ENCODE assay signal across 14 cellular contexts in genomic region chr1:117237701-117238413, GRCh38. TPM values are rescaled to one million over a fixed set of nuclear protein-coding genes. Genes with fewer than 3 reads are reported as not detected.
DNase-seq lines count a peak whose midpoint lies in the region; ATAC-seq, FAIRE-seq and TF ChIP-seq lines count a peak whose summit lies in the region.
"Had no signal": no experiment of that assay in that cellular context is flagged by ENCODE, and none has a peak within 500 bp of the region (broad histone marks: within the 10 kb centered on the region; RNA-seq: fewer than 3 reads in every experiment).

No MANE protein-coding gene starts in this region.

- DNase-seq in AG09309 (ENCODE audit: low read depth): peak; percentile 3
- peak; percentile 4 for DNase-seq in LHCN-M2 (ENCODE audit: low read depth)
- DNase-seq in mucosa of gallbladder (ENCODE audit: low spot score): peak; percentile 18
- no peak for DNase-seq in activated naive CD8-positive, alpha-beta T cell treated with anti-CD3 and anti-CD28 coated beads, Interleukin-2, amount 50 U/mL, for 24 hours
- DNase-seq in NK-92 (lab: John Stamatoyannopoulos, UW; ENCODE audit: unreplicated experiment): no peak
- DNase-seq: activated T-cell treated with anti-CD3 and anti-CD28 coated beads, Interleukin-2, amount 50 U/mL, for 4 hours; GDM1; natural killer cell; NCI-H1092 treated with DMSO at 0.1 percent for 48 hours; SK-N-SH had no signal

- no peaks in the 10 kb centered on the region for H3K36me3 Mint-ChIP-seq in activated naive CD8-positive, alpha-beta T cell treated with anti-CD3 and anti-CD28 coated beads, Interleukin-2, amount 50 U/mL, for 24 hours (ENCODE audit: low read depth)
- H3K36me3 Mint-ChIP-seq: natural killer cell had no signal

- H3K4me3 ChIP-seq in AG09309 (ENCODE audit: control insufficient read depth, low read depth, low read length): no peak overlapping the region
- H3K4me3 ChIP-seq: BLaER1 had no signal

- no peaks in the 10 kb centered on the region for H3K4me1 Mint-ChIP-seq in activated naive CD8-positive, alpha-beta T cell treated with anti-CD3 and anti-CD28 coated beads, Interleukin-2, amount 50 U/mL, for 24 hours
- H3K4me1 Mint-ChIP-seq: natural killer cell had no signal

- no peaks in the 10 kb centered on the region for H3K9me3 Mint-ChIP-seq in activated naive CD8-positive, alpha-beta T cell treated with anti-CD3 and anti-CD28 coated beads, Interleukin-2, amount 50 U/mL, for 24 hours
- H3K9me3 Mint-ChIP-seq: natural killer cell had no signal

- H3K27me3 Mint-ChIP-seq in activated naive CD8-positive, alpha-beta T cell treated with anti-CD3 and anti-CD28 coated beads, Interleukin-2, amount 50 U/mL, for 24 hours: peaks cover 15% of the 10 kb centered on the region

- H3K27ac Mint-ChIP-seq in activated naive CD8-positive, alpha-beta T cell treated with anti-CD3 and anti-CD28 coated beads, Interleukin-2, amount 50 U/mL, for 24 hours: no peak overlapping the region
- H3K27ac Mint-ChIP-seq: natural killer cell had no signal

- peak; percentile 33 for FAIRE-seq in endometrium (lab: Jason Lieb, UNC)

- TF ChIP-seq CTCF in AG09309 (IDR thresholded peaks at IDR 0.05; ENCODE audit: control insufficient read depth, insufficient read depth, low read depth, low read length, missing control alignments): no peak

- no peak overlapping the region for H3K4me3 Mint-ChIP-seq in activated naive CD8-positive, alpha-beta T cell treated with anti-CD3 and anti-CD28 coated beads, Interleukin-2, amount 50 U/mL, for 24 hours
- H3K4me3 Mint-ChIP-seq: activated T-cell treated with anti-CD3 and anti-CD28 coated beads, Interleukin-2, amount 50 U/mL, for 4 hours; natural killer cell had no signal

- ATAC-seq in activated naive CD8-positive, alpha-beta T cell treated with anti-CD3 and anti-CD28 coated beads, Interleukin-2, amount 50 U/mL, for 24 hours: no peak
- ATAC-seq in HG02759 (IDR thresholded peaks at IDR 0.05; ENCODE audit: unreplicated experiment): no peak
- no peak for ATAC-seq in HG03432 (IDR thresholded peaks at IDR 0.05; ENCODE audit: unreplicated experiment)
- ATAC-seq: activated T-cell treated with anti-CD3 and anti-CD28 coated beads, Interleukin-2, amount 50 U/mL, for 4 hours; natural killer cell had no signal

RNA-seq across cellular contexts. Expression of gene VTCN1, which starts 27.1 kb away (rescaled TPM):
- total RNA-seq in LHCN-M2 (2014; rRNA removed) (not detected in 2 replicates), mucosa of gallbladder (2.7 TPM)
- polyA plus RNA-seq in LHCN-M2 (2012): 0.02 TPM
- total RNA-seq: activated T-cell treated with anti-CD3 and anti-CD28 coated beads, Interleukin-2, amount 50 U/mL, for 4 hours; natural killer cell had no signal
- polyA plus RNA-seq: SK-N-SH had no signal

Comparison
In these comparisons a context has a peak if more than half of its experiments do, and no peak if none do; other contexts are left out.
1. DNase-seq: peak in AG09309 (single experiment), LHCN-M2 (single experiment) and mucosa of gallbladder (single experiment); none in activated naive CD8-positive, alpha-beta T cell treated with anti-CD3 and anti-CD28 coated beads, Interleukin-2, amount 50 U/mL, for 24 hours (single experiment) and NK-92 (single experiment).